16 cellular contexts compared by ENCODE assay signal in genomic region chr5:148915224-148915803, GRCh38.
DNase-seq lines count a peak whose midpoint lies in the region; ATAC-seq, FAIRE-seq and TF ChIP-seq lines count a peak whose summit lies in the region.
"Had no signal": no experiment of that assay in that cellular context is flagged by ENCODE, and none has a peak within 500 bp of the region (broad histone marks: within the 10 kb centered on the region; RNA-seq: fewer than 3 reads in every experiment).

No MANE protein-coding gene starts in this region.

- POLR2A ChIA-PET in K562 (lab: Yijun Ruan, JAX) = interaction anchor here (0.5 to 2.0 kb wide), 3 partner anchors 9 to 792 kb away, joined by 3 to 5 read pairs (median 3); no protein-coding TSS in a partner anchor
- POLR2A ChIA-PET in HepG2 (lab: Yijun Ruan, JAX) = no interaction called here

- TF ChIP-seq CTCF in HFFc6 (IDR thresholded peaks at IDR 0.05) (no peak), K562 (IDR thresholded peaks at IDR 0.05 in 2 of 3, conservative IDR thresholded peaks at IDR 0.05 in 1 of 3; ENCODE audit: insufficient read depth in 2 of 3, low read depth in 1 of 3, low read length in 3 of 3) (no peak), HepG2 (CRISPR knock-in tag; IDR thresholded peaks at IDR 0.05) (no peak)

- 1% methylated on average over 6 of the region's 6 CpGs for WGBS in K562 (ENCODE audit: insufficient coverage, low coverage, missing lambda C conversion rate)
- 4% methylated on average over 5 of the region's 6 CpGs for WGBS in HepG2 (ENCODE audit: low lambda C conversion rate)
- WGBS in thymus = 77% methylated on average over 6 of the region's 6 CpGs

- no peaks in the 10 kb centered on the region for H3K9me3 Mint-ChIP-seq in HFFc6
- H3K9me3 Mint-ChIP-seq: CD8-positive, alpha-beta T cell; central memory CD8-positive, alpha-beta T cell had no signal

- peak overlapping the region; percentile 94 for H3K27ac Mint-ChIP-seq in HFFc6
- H3K27ac Mint-ChIP-seq: CD8-positive, alpha-beta T cell had no signal

- H3K4me3 ChIP-seq in K562 (no peak overlapping the region), HepG2 (replicated peaks in 1 of 3; ENCODE audit: insufficient read depth in 1 of 3, low read depth in 2 of 3, low read length in 3 of 3) (no peak overlapping the region), thymus (ENCODE audit: low read length) (no peak overlapping the region)
- H3K4me3 ChIP-seq: pancreas had no signal

- no peak overlapping the region for H2AFZ ChIP-seq in K562 (ENCODE audit: low read depth, low read length)
- no peak overlapping the region for H2AFZ ChIP-seq in HepG2 (ENCODE audit: low read length)

- no peak for TF ChIP-seq POLR2A in K562 (conservative IDR thresholded peaks at IDR 0.05)
- TF ChIP-seq POLR2A in HepG2 (IDR thresholded peaks at IDR 0.05; ENCODE audit: insufficient read depth in 1 of 2, low read depth in 2 of 2, low read length in 2 of 2) = no peak

- TF ChIP-seq EP300 in K562 (IDR thresholded peaks at IDR 0.05; ENCODE audit: low read length) = no peak
- TF ChIP-seq EP300 in HepG2 (IDR thresholded peaks at IDR 0.05; ENCODE audit: low read depth in 2 of 2, low read length in 2 of 2) = no peak
- no peak for TF ChIP-seq EP300 in HepG2 (CRISPR knock-in tag; IDR thresholded peaks at IDR 0.05; ENCODE audit: borderline replicate concordance)

- no TSS peak for BruUV-seq in K562 (replicated peaks; lab: Mats Ljungman, UMichigan)
- BruUV-seq in HepG2 (replicated peaks; lab: Mats Ljungman, UMichigan) = no TSS peak

- H3K27me3 ChIP-seq in K562 (ENCODE audit: control insufficient read depth in 2 of 2, insufficient read depth in 2 of 2, low read length in 2 of 2) (peaks cover 5 to 9% of the 10 kb centered on the region in 2 experiments; a peak in 1 of 5 replicates), HepG2 (ENCODE audit: control insufficient read depth in 1 of 2, insufficient read depth in 2 of 2, low read length in 2 of 2) (no peaks in the 10 kb centered on the region), thymus (ENCODE audit: control insufficient read depth, insufficient read depth) (no peaks in the 10 kb centered on the region)
- H3K27me3 ChIP-seq: pancreas had no signal

- H3K9me3 ChIP-seq in K562 (replicated peaks; ENCODE audit: control insufficient read depth, insufficient read depth, low read depth, low read length) (no peaks in the 10 kb centered on the region), HepG2 (ENCODE audit: low read length) (no peaks in the 10 kb centered on the region), thymus (ENCODE audit: control insufficient read depth) (no peaks in the 10 kb centered on the region)
- H3K9me3 ChIP-seq: pancreas had no signal

- H3K9ac ChIP-seq in K562 (ENCODE audit: insufficient read depth in 1 of 2, low read depth in 2 of 2, low read length in 2 of 2) (no peak overlapping the region), HepG2 (ENCODE audit: insufficient read depth, low read depth, low read length) (no peak overlapping the region)

- H3K9me1 ChIP-seq in K562 (ENCODE audit: control insufficient read depth, insufficient read depth, low read length) = no peaks in the 10 kb centered on the region

- intact Hi-C loops in K562 (cut with micrococcal nuclease) = loop anchor here (10.0 kb wide), 1 partner anchor 79 kb away; no protein-coding TSS in a partner anchor
- intact Hi-C loops in HepG2 (cut with micrococcal nuclease; ENCODE audit: unreplicated experiment) = no loop called here

- peaks cover 69% of the 10 kb centered on the region for H3K4me1 Mint-ChIP-seq in HFFc6 (ENCODE audit: low read depth)

- CTCF ChIA-PET in K562 (lab: Yijun Ruan, JAX; ENCODE audit: low intra/inter-chr PET ratio) = no interaction called here
- CTCF ChIA-PET in HepG2 (lab: Yijun Ruan, JAX; ENCODE audit: low intra/inter-chr PET ratio, low total read pairs) = no interaction called here

- FAIRE-seq in K562 (lab: Jason Lieb, UNC) = no peak
- FAIRE-seq in HepG2 (lab: Jason Lieb, UNC) = no peak
- FAIRE-seq: GM18507, pancreas had no signal

- no peaks in the 10 kb centered on the region for H3K36me3 Mint-ChIP-seq in HFFc6 (ENCODE audit: low read depth)
- H3K36me3 Mint-ChIP-seq: CD8-positive, alpha-beta T cell had no signal

- in situ Hi-C loops in K562 (cut with MboI) (no loop called here), HepG2 (cut with HindIII; ENCODE audit: extremely low pct_ligation_motif_present, low pct_unique_long_range_greater_than_20kb) (no loop called here)

- H3K27ac ChIP-seq in K562 (ENCODE audit: extremely low read depth, low read depth, low read length) (no peak overlapping the region), HepG2 (ENCODE audit: extremely low read length, insufficient read depth, low read length) (no peak overlapping the region), thymus (ENCODE audit: low read depth) (peak overlapping the region; percentile 42)
- H3K27ac ChIP-seq: pancreas had no signal

- H3K4me2 ChIP-seq in K562 (ENCODE audit: insufficient read depth, low read length) (peak overlapping the region; percentile 26; the same call in 1 of the 2 replicates), HepG2 (ENCODE audit: low read depth, low read length) (peak overlapping the region; percentile 14; the same call in 1 of the 2 replicates)

- peak; percentile 57 for ATAC-seq in K562
- no peak for ATAC-seq in HepG2
- no peak for ATAC-seq in GM21723 (IDR thresholded peaks at IDR 0.05; ENCODE audit: unreplicated experiment)
- ATAC-seq: CD8-positive, alpha-beta T cell had no signal

- 0 out of 2 replicates have a peak overlapping the region, but pooled peaks have one; percentile 82 for H3K4me3 Mint-ChIP-seq in HFFc6
- H3K4me3 Mint-ChIP-seq: CD8-positive, alpha-beta T cell; central memory CD8-positive, alpha-beta T cell had no signal

- H3K27me3 Mint-ChIP-seq in HFFc6 (ENCODE audit: insufficient read depth) = no peaks in the 10 kb centered on the region

- H3K36me3 ChIP-seq in K562 (ENCODE audit: control insufficient read depth, insufficient read depth, low read length) = no peaks in the 10 kb centered on the region
- H3K36me3 ChIP-seq in HepG2 (replicated peaks in 1 of 2; ENCODE audit: control insufficient read depth in 1 of 2, insufficient read depth in 2 of 2, low read length in 2 of 2) = no peaks in the 10 kb centered on the region
- H3K36me3 ChIP-seq in thymus (ENCODE audit: control insufficient read depth, insufficient read depth) = no peaks in the 10 kb centered on the region
- H3K36me3 ChIP-seq: pancreas had no signal

- DNase-seq in HFFc6 = no peak
- peak in 2 of 4 experiments; percentile 8 to 32 for DNase-seq in K562 (ENCODE audit: extremely low read depth in 1 of 4, low spot score in 3 of 4)
- no peak for DNase-seq in HepG2 (ENCODE audit: low spot score)
- no peak for DNase-seq in NCI-H2227 (lab: John Stamatoyannopoulos, UW; ENCODE audit: unreplicated experiment)
- no peak for DNase-seq in NCI-H1048 (lab: John Stamatoyannopoulos, UW)
- DNase-seq: CD8-positive, alpha-beta T cell; GDM1; NCI-H510A treated with DMSO at 0.1 percent for 48 hours; pancreas; stimulated activated CD4-positive, alpha-beta T cell treated with anti-CD3 and anti-CD28 coated beads, Interleukin-2, amount 100 ng/mL, for 48 hours; stimulated activated naive CD4-positive, alpha-beta T cell treated with Interleukin-2 at 50 U/mL for 16 hours; T-helper 9 cell had no signal

- no peak for TF ChIP-seq RAD21 in K562 (CRISPR knock-in tag; conservative IDR thresholded peaks at IDR 0.05 in 1 of 2, IDR thresholded peaks at IDR 0.05 in 1 of 2)
- TF ChIP-seq RAD21 in HepG2 (CRISPR knock-in tag; IDR thresholded peaks at IDR 0.05) = no peak

- H3K4me1 ChIP-seq in K562 (replicated peaks in 1 of 2; ENCODE audit: control insufficient read depth in 2 of 2, insufficient read depth in 2 of 2, low read length in 2 of 2) (peaks cover 0 to 6% of the 10 kb centered on the region in 2 experiments; a peak in 2 of 5 replicates), HepG2 (ENCODE audit: insufficient read depth, low read length) (no peaks in the 10 kb centered on the region), thymus (ENCODE audit: control insufficient read depth, insufficient read depth, low read length) (no peaks in the 10 kb centered on the region)
- H3K4me1 ChIP-seq: pancreas had no signal

- H3K79me2 ChIP-seq in K562 (ENCODE audit: control insufficient read depth, insufficient read depth, low read length) (no peaks in the 10 kb centered on the region), HepG2 (ENCODE audit: insufficient read depth, low read length) (no peaks in the 10 kb centered on the region)

- H4K20me1 ChIP-seq in K562 (replicated peaks; ENCODE audit: control insufficient read depth, insufficient read depth, low read length) (no peaks in the 10 kb centered on the region), HepG2 (ENCODE audit: insufficient read depth, low read length) (no peaks in the 10 kb centered on the region)

TF ChIP-seq in K562, 482 proteins besides CTCF, POLR2A, EP300 and RAD21 (continues in another document):
- TF ChIP-seq TCF3 (CRISPR knock-in tag; IDR thresholded peaks at IDR 0.05) (peak; percentile 44), THRB (CRISPR knock-in tag; conservative IDR thresholded peaks at IDR 0.05) (no peak), CBFA2T3 (IDR thresholded peaks at IDR 0.05) (peak; percentile 36; the same call in 1 of the 2 replicates), LEF1 (IDR thresholded peaks at IDR 0.05) (0 out of 2 replicates have a peak, but pooled peaks have one; percentile 23)

TF ChIP-seq in HepG2, 621 proteins besides CTCF, POLR2A, EP300 and RAD21 (continues in another document):
- TF ChIP-seq ZFX (CRISPR knock-in tag; IDR thresholded peaks at IDR 0.05; ENCODE audit: low read depth) = no peak
- TF ChIP-seq EED (CRISPR knock-in tag; IDR thresholded peaks at IDR 0.05) = no peak
- TF ChIP-seq, protein P1, sequence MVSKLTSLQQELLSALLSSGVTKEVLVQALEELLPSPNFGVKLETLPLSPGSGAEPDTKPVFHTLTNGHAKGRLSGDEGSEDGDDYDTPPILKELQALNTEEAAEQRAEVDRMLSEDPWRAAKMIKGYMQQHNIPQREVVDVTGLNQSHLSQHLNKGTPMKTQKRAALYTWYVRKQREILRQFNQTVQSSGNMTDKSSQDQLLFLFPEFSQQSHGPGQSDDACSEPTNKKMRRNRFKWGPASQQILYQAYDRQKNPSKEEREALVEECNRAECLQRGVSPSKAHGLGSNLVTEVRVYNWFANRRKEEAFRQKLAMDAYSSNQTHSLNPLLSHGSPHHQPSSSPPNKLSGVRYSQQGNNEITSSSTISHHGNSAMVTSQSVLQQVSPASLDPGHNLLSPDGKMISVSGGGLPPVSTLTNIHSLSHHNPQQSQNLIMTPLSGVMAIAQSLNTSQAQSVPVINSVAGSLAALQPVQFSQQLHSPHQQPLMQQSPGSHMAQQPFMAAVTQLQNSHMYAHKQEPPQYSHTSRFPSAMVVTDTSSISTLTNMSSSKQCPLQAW (CRISPR knock-in tag; IDR thresholded peaks at IDR 0.05) = no peak
- TF ChIP-seq, protein P2, sequence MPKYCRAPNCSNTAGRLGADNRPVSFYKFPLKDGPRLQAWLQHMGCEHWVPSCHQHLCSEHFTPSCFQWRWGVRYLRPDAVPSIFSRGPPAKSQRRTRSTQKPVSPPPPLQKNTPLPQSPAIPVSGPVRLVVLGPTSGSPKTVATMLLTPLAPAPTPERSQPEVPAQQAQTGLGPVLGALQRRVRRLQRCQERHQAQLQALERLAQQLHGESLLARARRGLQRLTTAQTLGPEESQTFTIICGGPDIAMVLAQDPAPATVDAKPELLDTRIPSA (CRISPR knock-in tag; IDR thresholded peaks at IDR 0.05; ENCODE audit: borderline replicate concordance) = no peak
- TF ChIP-seq NR2F6 (IDR thresholded peaks at IDR 0.05) = no peak
- TF ChIP-seq NR2F6 (CRISPR knock-in tag; IDR thresholded peaks at IDR 0.05) = no peak
- TF ChIP-seq ATF7-NPFF (CRISPR knock-in tag; IDR thresholded peaks at IDR 0.05; ENCODE audit: low read depth) = no peak
